In genomic region chr16:22673463-22673862, GRCh38 we compare ENCODE assay signal across 23 cellular contexts.
DNase-seq lines count a peak whose midpoint lies in the region; ATAC-seq and TF ChIP-seq lines count a peak whose summit lies in the region.
"Had no signal": no experiment of that assay in that cellular context is flagged by ENCODE, and none has a peak within 500 bp of the region (broad histone marks: within the 10 kb centered on the region; RNA-seq: fewer than 3 reads in every experiment).

No MANE protein-coding gene starts in this region.

- TF ChIP-seq CTCF in gastroesophageal sphincter (IDR thresholded peaks at IDR 0.05), result no peak
- TF ChIP-seq CTCF in Peyer's patch (IDR thresholded peaks at IDR 0.05), result no peak

- peak; percentile 79 for ATAC-seq in Right ventricle myocardium superior (ENCODE audit: poor library complexity)
- peak; percentile 54 for ATAC-seq in gastroesophageal sphincter
- ATAC-seq: GM12878 had no signal

- H3K4me3 ChIP-seq in gastroesophageal sphincter (no peak overlapping the region), Peyer's patch (no peak overlapping the region)
- H3K4me3 ChIP-seq: BLaER1, GM12878, HAP-1 had no signal

- H3K9me3 ChIP-seq in gastroesophageal sphincter (no peaks in the 10 kb centered on the region), Peyer's patch (no peaks in the 10 kb centered on the region)
- H3K9me3 ChIP-seq: HAP-1, SK-N-SH had no signal

- 13 to 43% methylated on average over 2 of the region's 2 CpGs for WGBS in gastroesophageal sphincter (ENCODE audit: low coverage in 1 of 2), 2 donors

- H3K27me3 ChIP-seq in gastroesophageal sphincter, result no peaks in the 10 kb centered on the region
- no peaks in the 10 kb centered on the region for H3K27me3 ChIP-seq in Peyer's patch
- H3K27me3 ChIP-seq: BLaER1 had no signal

- no peaks in the 10 kb centered on the region for H3K36me3 ChIP-seq in gastroesophageal sphincter
- H3K36me3 ChIP-seq in Peyer's patch, result no peaks in the 10 kb centered on the region
- H3K36me3 ChIP-seq: BLaER1, HAP-1 had no signal

- intact Hi-C loops in Right ventricle myocardium superior (cut with DNase I), result loop anchor here (10.0 kb wide), 1 partner anchor 1519 kb away; the partner anchor contains the start of genes DNAH3 and LDAF1
- intact Hi-C loops in cardiac septum (cut with DNase I), result no loop called here

- DNase-seq in Right ventricle myocardium superior (no peak), cardiac septum (ENCODE audit: low spot score) (no peak), myocyte (ENCODE audit: low read depth) (peak; percentile 65), ureter (ENCODE audit: low spot score) (peak; percentile 32), Peyer's patch (no peak), NCI-H345 (lab: John Stamatoyannopoulos, UW) (no peak)
- DNase-seq in activated naive CD4-positive, alpha-beta T cell (lab: John Stamatoyannopoulos, UW), result no peak
- DNase-seq: CD4-positive, alpha-beta T cell; COR-L47; DND-41; IMR-90; NCI-H1092 treated with DMSO at 0.1 percent for 48 hours; NCI-H1436 treated with DMSO at 0.1 percent for 48 hours; NCI-H1930; NCI-H510A; OCI-M1; SHP77 treated with DMSO at 0.1 percent for 48 hours; SK-N-SH had no signal

- peak overlapping the region in 1 of 4 donors; percentile 30 for H3K27ac ChIP-seq in gastroesophageal sphincter
- no peak overlapping the region for H3K27ac ChIP-seq in Peyer's patch
- H3K27ac ChIP-seq: BLaER1, KMS-11 had no signal

- TF ChIP-seq POLR2A in gastroesophageal sphincter (IDR thresholded peaks at IDR 0.05), result no peak
- TF ChIP-seq POLR2A in Peyer's patch (IDR thresholded peaks at IDR 0.05), result no peak

- H3K4me1 ChIP-seq in gastroesophageal sphincter (peaks cover 2 to 31% (median 10%) of the 10 kb centered on the region in 3 donors), Peyer's patch (no peaks in the 10 kb centered on the region)
- H3K4me1 ChIP-seq: HAP-1 had no signal

- TF ChIP-seq EP300 in gastroesophageal sphincter (IDR thresholded peaks at IDR 0.05), result no peak

Comparison
In these comparisons a context has a peak if more than half of its experiments do, and no peak if none do; other contexts are left out.
1. DNase-seq: peak in myocyte (single experiment) and ureter (single experiment); none in Right ventricle myocardium superior (single experiment), cardiac septum (single experiment), activated naive CD4-positive, alpha-beta T cell (0 of 4), Peyer's patch (0 of 3) and NCI-H345 (single experiment).